25 cellular contexts compared by ENCODE assay signal in genomic region chr1:45364294-45364693, GRCh38. TPM values are rescaled to one million over a fixed set of nuclear protein-coding genes. Genes with fewer than 3 reads are reported as not detected.
"Had no signal": no experiment of that assay in that cellular context is flagged by ENCODE, and none has a peak within 500 bp of the region (broad histone marks: within the 10 kb centered on the region; RNA-seq: fewer than 3 reads in every experiment).

No MANE protein-coding gene starts in this region.

- H3K36me3 Mint-ChIP-seq: activated CD4-positive, alpha-beta memory T cell treated with anti-CD3 and anti-CD28 coated beads for 36 hours; activated CD8-positive, alpha-beta memory T cell treated with anti-CD3 and anti-CD28 coated beads, Interleukin-2, amount 10 ng/mL, durations not matched to agents 7 days and 5 days; activated naive CD8-positive, alpha-beta T cell had no signal

- H3K4me1 Mint-ChIP-seq: activated T-helper 17 cell treated with anti-CD3 and anti-CD28 coated beads, Interleukin-2, amount 50 U/mL, for 72 hours; central memory CD8-positive, alpha-beta T cell had no signal

- DNase-seq: activated CD4-positive, alpha-beta memory T cell treated with anti-CD3 and anti-CD28 coated beads for 36 hours; activated CD4-positive, alpha-beta T cell treated with anti-CD3 and anti-CD28 coated beads for 36 hours; activated CD4-positive, alpha-beta T cell treated with anti-CD3 and anti-CD28 coated beads, Interleukin-2, amount 10 ng/mL, durations not matched to agents 24 days and 14 days; activated CD4-positive, CD25-positive, alpha-beta regulatory T cell; activated CD4-positive, CD25-positive, alpha-beta regulatory T cell treated with anti-CD3 and anti-CD28 coated beads, Interleukin-2, amount 50 U/mL, for 72 hours; activated CD8-positive, alpha-beta memory T cell treated with anti-CD3 and anti-CD28 coated beads, Interleukin-2, amount 10 ng/mL, durations not matched to agents 7 days and 5 days; activated CD8-positive, alpha-beta memory T cell treated with anti-CD3 and anti-CD28 coated beads, Interleukin-2, amount 50 U/mL, for 4 hours; activated CD8-positive, alpha-beta T cell treated with anti-CD3 and anti-CD28 coated beads, Interleukin-2, amount 10 ng/mL, durations not matched to agents 7 days and 5 days; activated effector memory CD4-positive, alpha-beta T cell treated with Interleukin-2 at 50 U/mL for 16 hours; activated gamma-delta T cell treated with Interleukin-2 at 50 U/mL for 16 hours; activated naive CD4-positive, alpha-beta T cell treated with anti-CD3 and anti-CD28 coated beads, Interleukin-2, amount 50 U/mL, for 16 hours; activated naive CD4-positive, alpha-beta T cell treated with Interleukin-2 at 50 U/mL for 16 hours; activated T-cell treated with anti-CD3 and anti-CD28 coated beads, Interleukin-2, amount 50 U/mL, for 4 hours; amniotic stem cell; brain microvascular endothelial cell; cortex of kidney; dermis blood vessel endothelial cell; effector CD8-positive, alpha-beta T cell; foreskin fibroblast; T-helper 2 cell had no signal

- H3K4me3 Mint-ChIP-seq: activated CD4-positive, alpha-beta memory T cell treated with anti-CD3 and anti-CD28 coated beads for 36 hours; activated CD4-positive, alpha-beta T cell treated with anti-CD3 and anti-CD28 coated beads for 36 hours; activated CD4-positive, alpha-beta T cell treated with anti-CD3 and anti-CD28 coated beads, Interleukin-2, amount 10 ng/mL, durations not matched to agents 24 days and 14 days; activated CD8-positive, alpha-beta memory T cell treated with anti-CD3 and anti-CD28 coated beads, Interleukin-2, amount 10 ng/mL, durations not matched to agents 7 days and 5 days; activated CD8-positive, alpha-beta T cell treated with anti-CD3 and anti-CD28 coated beads, Interleukin-2, amount 10 ng/mL, durations not matched to agents 7 days and 5 days; activated naive CD8-positive, alpha-beta T cell; activated T-cell treated with anti-CD3 and anti-CD28 coated beads, Interleukin-2, amount 50 U/mL, for 4 hours; activated T-helper 17 cell treated with anti-CD3 and anti-CD28 coated beads, Interleukin-2, amount 50 U/mL, for 72 hours; central memory CD8-positive, alpha-beta T cell had no signal

- H3K27ac Mint-ChIP-seq: activated CD4-positive, alpha-beta memory T cell treated with anti-CD3 and anti-CD28 coated beads for 36 hours; activated CD4-positive, alpha-beta T cell treated with anti-CD3 and anti-CD28 coated beads for 36 hours; activated CD4-positive, alpha-beta T cell treated with anti-CD3 and anti-CD28 coated beads, Interleukin-2, amount 10 ng/mL, durations not matched to agents 24 days and 14 days; activated CD8-positive, alpha-beta memory T cell treated with anti-CD3 and anti-CD28 coated beads, Interleukin-2, amount 10 ng/mL, durations not matched to agents 7 days and 5 days; activated CD8-positive, alpha-beta T cell treated with anti-CD3 and anti-CD28 coated beads, Interleukin-2, amount 10 ng/mL, durations not matched to agents 7 days and 5 days; activated naive CD8-positive, alpha-beta T cell; activated T-helper 17 cell treated with anti-CD3 and anti-CD28 coated beads, Interleukin-2, amount 50 U/mL, for 72 hours had no signal

- H3K9me3 Mint-ChIP-seq: activated CD4-positive, alpha-beta memory T cell treated with anti-CD3 and anti-CD28 coated beads for 36 hours; activated CD4-positive, alpha-beta T cell treated with anti-CD3 and anti-CD28 coated beads, Interleukin-2, amount 10 ng/mL, durations not matched to agents 24 days and 14 days; activated T-cell treated with anti-CD3 and anti-CD28 coated beads, Interleukin-2, amount 50 U/mL, for 4 hours; activated T-helper 17 cell treated with anti-CD3 and anti-CD28 coated beads, Interleukin-2, amount 50 U/mL, for 72 hours; central memory CD8-positive, alpha-beta T cell had no signal

- H3K36me3 ChIP-seq: brain microvascular endothelial cell had no signal

- H3K27me3 ChIP-seq: brain microvascular endothelial cell had no signal

- H3K27me3 Mint-ChIP-seq: activated CD4-positive, alpha-beta memory T cell treated with anti-CD3 and anti-CD28 coated beads for 36 hours; activated CD4-positive, alpha-beta T cell treated with anti-CD3 and anti-CD28 coated beads for 36 hours; activated CD4-positive, alpha-beta T cell treated with anti-CD3 and anti-CD28 coated beads, Interleukin-2, amount 10 ng/mL, durations not matched to agents 24 days and 14 days; activated CD8-positive, alpha-beta memory T cell treated with anti-CD3 and anti-CD28 coated beads, Interleukin-2, amount 10 ng/mL, durations not matched to agents 7 days and 5 days; activated naive CD8-positive, alpha-beta T cell; activated T-helper 17 cell treated with anti-CD3 and anti-CD28 coated beads, Interleukin-2, amount 50 U/mL, for 72 hours; central memory CD8-positive, alpha-beta T cell had no signal

- ATAC-seq: activated CD4-positive, alpha-beta T cell treated with anti-CD3 and anti-CD28 coated beads for 36 hours; activated CD8-positive, alpha-beta memory T cell treated with anti-CD3 and anti-CD28 coated beads, Interleukin-2, amount 10 ng/mL, durations not matched to agents 7 days and 5 days; activated CD8-positive, alpha-beta T cell treated with anti-CD3 and anti-CD28 coated beads, Interleukin-2, amount 10 ng/mL, durations not matched to agents 7 days and 5 days; activated T-cell treated with anti-CD3 and anti-CD28 coated beads, Interleukin-2, amount 50 U/mL, for 4 hours; activated T-helper 17 cell treated with anti-CD3 and anti-CD28 coated beads, Interleukin-2, amount 50 U/mL, for 72 hours; esophagus mucosa had no signal

- H3K27ac ChIP-seq: brain microvascular endothelial cell had no signal

RNA-seq across cellular contexts. Expression of gene HPDL, which starts 37.6 kb away (rescaled TPM):
- total RNA-seq: cardiac septum had no signal
